Comparison of ENCODE assay signal across 12 cellular contexts in genomic region chr21:41642399-41642798, GRCh38.
DNase-seq lines count a peak whose midpoint lies in the region; ATAC-seq, FAIRE-seq and TF ChIP-seq lines count a peak whose summit lies in the region.
"Had no signal": no experiment of that assay in that cellular context is flagged by ENCODE, and none has a peak within 500 bp of the region (broad histone marks: within the 10 kb centered on the region; RNA-seq: fewer than 3 reads in every experiment).

No MANE protein-coding gene starts in this region.

- TF ChIP-seq CTCF in heart right ventricle (IDR thresholded peaks at IDR 0.05) (no peak), endothelial cell of umbilical vein (IDR thresholded peaks at IDR 0.05; ENCODE audit: extremely low read depth in 1 of 2, insufficient read depth in 1 of 2, low read depth in 1 of 2, low read length in 2 of 2) (no peak), neural progenitor cell (IDR thresholded peaks at IDR 0.05) (no peak)

- no peak for DNase-seq in heart right ventricle
- no peak for DNase-seq in left ventricle myocardium superior
- DNase-seq in endothelial cell of umbilical vein (ENCODE audit: low read depth, low spot score): no peak
- DNase-seq in neural progenitor cell (ENCODE audit: low spot score): no peak
- DNase-seq in aorta: no peak
- no peak for DNase-seq in COLO668 (lab: John Stamatoyannopoulos, UW; ENCODE audit: unreplicated experiment)
- no peak for DNase-seq in putamen (ENCODE audit: low spot score)
- no peak for DNase-seq in GM19238 (ENCODE audit: insufficient read length, low spot score)
- DNase-seq: NCI-H187 had no signal

- no peaks in the 10 kb centered on the region for H3K79me2 ChIP-seq in endothelial cell of umbilical vein (ENCODE audit: control insufficient read depth, insufficient read depth, low read length)
- no peaks in the 10 kb centered on the region for H3K79me2 ChIP-seq in neural progenitor cell (ENCODE audit: low read depth)

- peak overlapping the region; percentile 28 to 81 (median 62) for H3K27ac ChIP-seq in heart right ventricle
- H3K27ac ChIP-seq in endothelial cell of umbilical vein (ENCODE audit: insufficient read depth, low read depth, low read length): peak overlapping the region; percentile 34
- H3K27ac ChIP-seq in neural progenitor cell: no peak overlapping the region
- peak overlapping the region; percentile 44 to 93 for H3K27ac ChIP-seq in aorta (ENCODE audit: low read depth in 1 of 2, low read length in 2 of 2)

- H3K4me1 ChIP-seq in heart right ventricle: peaks cover 0 to 27% (median 12%) of the 10 kb centered on the region in 9 donors
- H3K4me1 ChIP-seq in endothelial cell of umbilical vein (ENCODE audit: control insufficient read depth, extremely low read depth, insufficient read depth, low read length): peaks cover 7% of the 10 kb centered on the region
- H3K4me1 ChIP-seq in neural progenitor cell: no peaks in the 10 kb centered on the region
- peaks cover 7 to 8% of the 10 kb centered on the region in 2 donors for H3K4me1 ChIP-seq in aorta (ENCODE audit: control insufficient read depth in 1 of 2, insufficient read depth in 2 of 2, low read length in 2 of 2)

- FAIRE-seq in endothelial cell of umbilical vein (lab: Jason Lieb, UNC): no peak

- intact Hi-C loops in heart right ventricle (cut with DNase I): no loop called here
- intact Hi-C loops in left ventricle myocardium superior (cut with micrococcal nuclease): no loop called here
- intact Hi-C loops in endothelial cell of umbilical vein (cut with micrococcal nuclease): no loop called here
- intact Hi-C loops in aorta (cut with DNase I): loop anchor here in 1 of 2 donors (10.0 kb wide), 1 partner anchor 122 kb away; the partner anchor contains the start of gene RIPK4

- WGBS in heart right ventricle, 2 donors: 61 to 72% methylated on average over 5 of the region's 5 CpGs
- 74 to 76% methylated on average over 5 of the region's 5 CpGs for WGBS in aorta, 2 donors

- H3K9me3 Mint-ChIP-seq in neural progenitor cell: no peaks in the 10 kb centered on the region
- H3K9me3 Mint-ChIP-seq: dendritic cell treated with granulocyte-macrophage colony-stimulating factor and Interleukin-4, amounts not matched to agents 40 ng/mL and 50 ng/mL, for 4 days; WTC11 had no signal

- H3K27me3 ChIP-seq in heart right ventricle (peaks cover 0 to 8% (median 0%) of the 10 kb centered on the region in 7 donors), endothelial cell of umbilical vein (ENCODE audit: control insufficient read depth in 2 of 2, insufficient read depth in 2 of 2, low read length in 2 of 2) (no peaks in the 10 kb centered on the region), neural progenitor cell (no peaks in the 10 kb centered on the region), aorta (ENCODE audit: control insufficient read depth in 1 of 2, insufficient read depth in 2 of 2, low read length in 1 of 2) (no peaks in the 10 kb centered on the region)

- peaks cover 18% of the 10 kb centered on the region for H3K4me1 Mint-ChIP-seq in neural progenitor cell
- H3K4me1 Mint-ChIP-seq: WTC11 had no signal

- POLR2A ChIA-PET in endothelial cell of umbilical vein (lab: Charles Lee): interaction anchor here (0.7 kb wide), 1 partner anchor 475 kb away, joined by 4 read pairs; no protein-coding TSS in a partner anchor

- H3K27ac Mint-ChIP-seq in neural progenitor cell: no peak overlapping the region
- H3K27ac Mint-ChIP-seq: dendritic cell treated with granulocyte-macrophage colony-stimulating factor and Interleukin-4, amounts not matched to agents 40 ng/mL and 50 ng/mL, for 4 days; nephron; WTC11 had no signal

- TF ChIP-seq POLR2A in endothelial cell of umbilical vein (IDR thresholded peaks at IDR 0.05; ENCODE audit: low read depth, low read length): no peak

- dilution Hi-C loops in endothelial cell of umbilical vein (cut with MboI; ENCODE audit: extremely low pct_ligation_motif_present, low sequenced_read_pairs): no loop called here

- H3F3A ChIP-seq in neural progenitor cell (ENCODE audit: low read depth): no peaks in the 10 kb centered on the region

- H3K9me3 ChIP-seq in heart right ventricle: peaks cover 0 to 8% (median 0%) of the 10 kb centered on the region in 11 donors
- H3K9me3 ChIP-seq in endothelial cell of umbilical vein (replicated peaks; ENCODE audit: control insufficient read depth, insufficient read depth, low read length): no peaks in the 10 kb centered on the region
- H3K9me3 ChIP-seq in neural progenitor cell (ENCODE audit: low read depth): no peaks in the 10 kb centered on the region
- H3K9me3 ChIP-seq in aorta (ENCODE audit: control insufficient read depth, low read length): no peaks in the 10 kb centered on the region

- no peaks in the 10 kb centered on the region for H3K9me1 ChIP-seq in endothelial cell of umbilical vein (replicated peaks; ENCODE audit: control insufficient read depth, extremely low read depth, insufficient read depth, low read length)

- peaks cover 10% of the 10 kb centered on the region for H3K27me3 Mint-ChIP-seq in neural progenitor cell (ENCODE audit: insufficient read depth, low read depth)

- ATAC-seq in heart right ventricle (no peak), left ventricle myocardium superior (no peak), aorta (ENCODE audit: low FRiP score) (no peak)
- ATAC-seq: WTC11 had no signal

- CTCF ChIA-PET in endothelial cell of umbilical vein (lab: Charles Lee): no interaction called here

- H3K4me2 ChIP-seq in endothelial cell of umbilical vein (ENCODE audit: insufficient read depth, low read length) (no peak overlapping the region), neural progenitor cell (no peak overlapping the region)

- BruUV-seq in endothelial cell of umbilical vein (replicated peaks; lab: Mats Ljungman, UMichigan): no TSS peak

- no peak overlapping the region for H3K4me3 Mint-ChIP-seq in neural progenitor cell
- H3K4me3 Mint-ChIP-seq: dendritic cell treated with granulocyte-macrophage colony-stimulating factor and Interleukin-4, amounts not matched to agents 40 ng/mL and 50 ng/mL, for 4 days; nephron; WTC11 had no signal

- H3K9ac ChIP-seq in endothelial cell of umbilical vein (replicated peaks; ENCODE audit: extremely low read depth, insufficient read depth, low read length) (no peak overlapping the region), neural progenitor cell (no peak overlapping the region)

- H4K20me1 ChIP-seq in endothelial cell of umbilical vein (replicated peaks; ENCODE audit: control insufficient read depth, extremely low read depth, insufficient read depth, low read length) (no peaks in the 10 kb centered on the region), neural progenitor cell (ENCODE audit: low read depth) (no peaks in the 10 kb centered on the region)

- peak overlapping the region; percentile 66 for H2AFZ ChIP-seq in endothelial cell of umbilical vein (ENCODE audit: low read depth, low read length)
- peak overlapping the region; percentile 36 for H2AFZ ChIP-seq in neural progenitor cell (replicated peaks)

- H3K36me3 ChIP-seq in heart right ventricle (no peaks in the 10 kb centered on the region), endothelial cell of umbilical vein (ENCODE audit: control insufficient read depth in 2 of 2, extremely low read depth in 1 of 2, insufficient read depth in 2 of 2, low read length in 2 of 2) (no peaks in the 10 kb centered on the region), neural progenitor cell (no peaks in the 10 kb centered on the region), aorta (ENCODE audit: control insufficient read depth in 1 of 2, insufficient read depth in 2 of 2, low read length in 1 of 2) (no peaks in the 10 kb centered on the region)

- no peak overlapping the region for H3K4me3 ChIP-seq in heart right ventricle
- no peak overlapping the region for H3K4me3 ChIP-seq in endothelial cell of umbilical vein (replicated peaks in 1 of 3; ENCODE audit: insufficient read depth in 1 of 3, low read depth in 1 of 3, low read length in 3 of 3)
- H3K4me3 ChIP-seq in neural progenitor cell: no peak overlapping the region
- H3K4me3 ChIP-seq in aorta (ENCODE audit: low read length in 2 of 2): no peak overlapping the region

- H3K36me3 Mint-ChIP-seq in neural progenitor cell: no peaks in the 10 kb centered on the region
- H3K36me3 Mint-ChIP-seq: WTC11 had no signal

TF ChIP-seq in endothelial cell of umbilical vein, 7 proteins besides CTCF, POLR2A, EP300 and RAD21:
- TF ChIP-seq EZH2 (IDR thresholded peaks at IDR 0.05; ENCODE audit: borderline replicate concordance, low read depth, low read length, severe bottlenecking) (no peak), JUN (IDR thresholded peaks at IDR 0.05; ENCODE audit: borderline replicate concordance, insufficient read depth, insufficient read length, low read depth) (no peak), POLR2AphosphoS5 (IDR thresholded peaks at IDR 0.05; ENCODE audit: insufficient read depth, low read depth, low read length) (no peak), MAX (IDR thresholded peaks at IDR 0.05; ENCODE audit: insufficient read depth, insufficient read length) (no peak), FOS (IDR thresholded peaks at IDR 0.05; ENCODE audit: borderline replicate concordance, insufficient read depth, low read length) (no peak)
